ENCODE assay signal across 32 cellular contexts in the genomic region with DNA sequence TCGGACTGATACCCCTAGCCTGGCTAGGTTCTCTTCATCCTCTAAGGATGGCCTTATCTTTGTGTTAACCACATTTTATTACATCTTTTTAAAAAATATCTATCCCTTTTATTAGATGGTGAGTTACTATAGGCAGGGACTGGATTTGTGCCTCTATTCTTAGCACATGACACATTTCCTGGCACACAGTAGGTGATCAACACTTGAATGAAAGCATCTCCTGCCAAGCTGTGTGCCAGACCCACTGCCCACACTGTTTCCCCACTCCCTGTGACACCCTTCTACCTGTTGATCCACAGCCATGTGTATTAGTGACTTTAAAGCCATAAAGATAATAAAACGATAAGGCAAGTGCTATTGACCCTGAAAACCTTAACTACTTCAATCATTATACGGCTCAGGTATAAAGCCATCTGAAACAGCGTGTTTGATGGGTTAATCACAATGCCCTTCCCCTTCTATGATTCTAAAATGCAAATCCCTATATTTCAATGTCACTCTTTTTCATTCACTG.
"Had no signal": no experiment of that assay in that cellular context is flagged by ENCODE, and none has a peak within 500 bp of the region (broad histone marks: within the 10 kb centered on the region; RNA-seq: fewer than 3 reads in every experiment).

No MANE protein-coding gene starts in this region.

- H3K36me3 ChIP-seq: adrenal gland, brain microvascular endothelial cell, breast epithelium had no signal

- ATAC-seq: activated CD8-positive, alpha-beta T cell treated with anti-CD3 and anti-CD28 coated beads for 36 hours; activated naive CD4-positive, alpha-beta T cell treated with anti-CD3 and anti-CD28 coated beads, Interleukin-2, amount 50 U/mL, for 72 hours; activated T-cell treated with anti-CD3 and anti-CD28 coated beads, Interleukin-2, amount 50 U/mL, for 4 hours; activated T-cell treated with anti-CD3 and anti-CD28 coated beads, Interleukin-2, amount 50 U/mL, for 72 hours; activated T-helper 17 cell treated with anti-CD3 and anti-CD28 coated beads, Interleukin-2, amount 50 U/mL, for 72 hours; body of pancreas had no signal

- H3K4me1 ChIP-seq: adrenal gland, body of pancreas, breast epithelium had no signal

- H3K4me3 ChIP-seq: adrenal gland, body of pancreas, breast epithelium had no signal

- H3K9me3 ChIP-seq: adrenal gland, body of pancreas, breast epithelium had no signal

- DNase-seq: activated B cell treated with CpG ODN at 0.5 μM for 24 hours; activated CD4-positive, alpha-beta memory T cell treated with anti-CD3 and anti-CD28 coated beads for 36 hours; activated CD4-positive, alpha-beta T cell treated with anti-CD3 and anti-CD28 coated beads for 4 hours; activated CD4-positive, alpha-beta T cell treated with anti-CD3 and anti-CD28 coated beads, Interleukin-2, amount 10 ng/mL, durations not matched to agents 24 days and 14 days; activated CD4-positive, alpha-beta T cell treated with anti-CD3 and anti-CD28 coated beads, Interleukin-2, amount 50 U/mL, for 1 hour; activated CD4-positive, alpha-beta T cell treated with anti-CD3 and anti-CD28 coated beads, Interleukin-2, amount 50 U/mL, for 4 hours; activated CD4-positive, CD25-positive, alpha-beta regulatory T cell treated with anti-CD3 and anti-CD28 coated beads, Interleukin-2, amount 50 U/mL, for 72 hours; activated CD8-positive, alpha-beta memory T cell treated with anti-CD3 and anti-CD28 coated beads, Interleukin-2, amount 50 U/mL, for 4 hours; activated CD8-positive, alpha-beta T cell treated with anti-CD3 and anti-CD28 coated beads for 36 hours; activated effector memory CD4-positive, alpha-beta T cell treated with anti-CD3 and anti-CD28 coated beads, Interleukin-2, amount 50 U/mL, for 16 hours; activated gamma-delta T cell treated with Interleukin-2 at 50 U/mL for 16 hours; activated naive CD4-positive, alpha-beta T cell; activated naive CD4-positive, alpha-beta T cell treated with anti-CD3 and anti-CD28 coated beads for 36 hours; activated naive CD4-positive, alpha-beta T cell treated with anti-CD3 and anti-CD28 coated beads, Interleukin-2, amount 50 U/mL, for 16 hours; activated naive CD8-positive, alpha-beta T cell treated with anti-CD3 and anti-CD28 coated beads for 36 hours; activated T-cell treated with anti-CD3 and anti-CD28 coated beads for 4 hours; activated T-cell treated with anti-CD3 and anti-CD28 coated beads, Interleukin-2, amount 50 U/mL, for 1 hour; activated T-cell treated with anti-CD3 and anti-CD28 coated beads, Interleukin-2, amount 50 U/mL, for 4 hours; activated T-cell treated with anti-CD3 and anti-CD28 coated beads, Interleukin-2, amount 50 U/mL, for 72 hours; adrenal gland; amniotic stem cell; aorta; body of pancreas; brain microvascular endothelial cell; central memory CD4-positive, alpha-beta T cell; T-helper 1 cell; T-helper 2 cell; T-helper 9 cell had no signal

- H3K27me3 ChIP-seq: adrenal gland, body of pancreas, brain microvascular endothelial cell, breast epithelium had no signal

- H3K27ac ChIP-seq: adrenal gland, body of pancreas, brain microvascular endothelial cell, breast epithelium, VCaP had no signal
